7 cellular contexts compared by ENCODE assay signal in the genomic region with DNA sequence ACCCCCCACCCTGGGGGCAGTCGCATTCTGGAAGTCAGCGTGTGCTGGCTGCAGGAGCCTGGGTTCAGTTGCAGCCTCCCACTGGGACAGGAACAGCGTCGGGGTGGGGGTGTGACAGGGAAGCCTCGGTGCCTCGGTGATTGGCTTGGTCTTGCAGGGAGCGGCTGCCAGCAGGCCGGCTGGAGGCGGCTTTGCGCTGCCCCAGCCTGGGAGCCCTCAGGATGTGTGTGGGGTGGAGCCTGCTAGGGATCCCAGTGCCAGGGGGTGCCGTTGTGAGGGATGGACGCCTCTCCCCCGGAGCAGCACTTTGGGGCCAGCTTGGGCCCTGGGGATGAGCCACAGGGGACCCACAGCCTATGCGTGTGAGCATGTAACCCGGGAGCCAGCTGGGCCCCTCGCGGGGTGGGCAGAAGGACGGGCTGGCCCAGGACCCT.
DNase-seq lines count a peak whose midpoint lies in the region; ATAC-seq and TF ChIP-seq lines count a peak whose summit lies in the region.

No MANE protein-coding gene starts in this region.

- ATAC-seq in Right ventricle myocardium superior (ENCODE audit: poor library complexity) (peak; percentile 75), omental fat pad (ENCODE audit: low FRiP score) (peak; percentile 68)

- intact Hi-C loops in Right ventricle myocardium superior (cut with DNase I), result no loop called here

- peak overlapping the region; percentile 29 for H3K4me3 ChIP-seq in HL-60 (replicated peaks; ENCODE audit: insufficient read depth, low read length)
- peak overlapping the region; percentile 68 for H3K4me3 ChIP-seq in WI38 (ENCODE audit: low read depth, low read length)

- DNase-seq in HL-60 (ENCODE audit: low read depth in 1 of 2, low spot score in 1 of 2) (peak in 1 of 2 experiments; percentile 23), Right ventricle myocardium superior (peak; percentile 79), omental fat pad (ENCODE audit: low spot score) (peak; percentile 23), RPMI8226 (no peak), cerebellar nuclear complex (lab: John Stamatoyannopoulos, UW) (no peak), NOMO-1 treated with dmso at 0.1 percent for 144 hours (lab: John Stamatoyannopoulos, UW; ENCODE audit: unreplicated experiment) (no peak)

- TF ChIP-seq CTCF in HL-60 (IDR thresholded peaks at IDR 0.05; ENCODE audit: insufficient read depth, low read length) (no peak), WI38 (IDR thresholded peaks at IDR 0.05; ENCODE audit: low read depth, low read length) (no peak), omental fat pad (IDR thresholded peaks at IDR 0.05) (no peak)

- peak overlapping the region; percentile 6; the same call in 1 of the 2 replicates for H3K27ac ChIP-seq in HL-60 (replicated peaks)

- no peaks in the 10 kb centered on the region for H3K27me3 ChIP-seq in HL-60 (ENCODE audit: insufficient read depth, poor library complexity, severe bottlenecking)

Comparison
In these comparisons a context has a peak if more than half of its experiments do, and no peak if none do; other contexts are left out.
1. DNase-seq: peak in Right ventricle myocardium superior (single experiment) and omental fat pad (single experiment); none in RPMI8226 (single experiment), cerebellar nuclear complex (0 of 2) and NOMO-1 treated with dmso at 0.1 percent for 144 hours (single experiment).